In the genomic region with DNA sequence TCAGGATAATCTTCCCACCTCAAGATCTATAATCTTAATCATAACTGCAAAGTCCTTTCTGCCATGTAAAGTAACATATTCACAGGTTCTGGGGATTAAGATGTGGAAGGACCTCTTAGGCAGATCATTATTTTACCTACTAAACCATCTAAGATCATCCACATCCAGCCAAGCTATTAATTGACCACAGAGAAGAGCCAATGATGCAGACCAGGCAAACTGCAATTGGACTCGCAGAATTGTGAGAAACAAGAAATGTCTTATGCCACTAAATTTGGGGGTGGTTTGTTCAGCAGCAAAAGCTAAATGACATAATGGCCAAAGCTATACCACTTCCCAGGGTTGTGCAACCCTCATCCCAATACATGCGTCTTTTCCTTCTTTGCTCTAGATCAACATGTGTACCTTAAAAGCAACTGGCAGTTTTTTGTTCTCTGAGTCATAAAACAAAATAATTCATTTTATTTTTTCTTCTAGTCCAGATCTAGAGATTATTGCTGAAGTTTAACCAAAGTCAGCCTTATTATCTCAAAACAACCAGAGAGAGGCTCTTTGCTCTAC, we compare ENCODE assay signal across 19 cellular contexts.
"Had no signal": no experiment of that assay in that cellular context is flagged by ENCODE, and none has a peak within 500 bp of the region (broad histone marks: within the 10 kb centered on the region; RNA-seq: fewer than 3 reads in every experiment).

No MANE protein-coding gene starts in this region.

- H3K36me3 ChIP-seq: SJCRH30 had no signal

- H3K4me1 ChIP-seq: SJCRH30 had no signal

- H3K9me3 ChIP-seq: SJCRH30 had no signal

- FAIRE-seq: HepG2, K562 had no signal

- H3K27ac ChIP-seq: KMS-11, SJCRH30 had no signal

- H3K27me3 ChIP-seq: SJCRH30 had no signal

- ATAC-seq: HepG2, Right ventricle myocardium inferior, T-cell had no signal

- H3K4me3 ChIP-seq: K562, SJCRH30 had no signal

- H3K9ac ChIP-seq: KMS-11 had no signal

- H3K4me2 ChIP-seq: KMS-11 had no signal

- DNase-seq: Kasumi-1, MM.1S, NCI-H1092 treated with DMSO at 0.1 percent for 48 hours, NCI-H1436, NCI-H187, NCI-H2029 treated with DMSO at 0.1 percent for 48 hours, NCI-H2171 treated with DMSO at 0.1 percent for 48 hours, NCI-H345, NCI-H446 treated with DMSO at 0.1 percent for 48 hours, NCI-H510A treated with DMSO at 0.1 percent for 48 hours, NCI-H526, SHP77 treated with DMSO at 0.1 percent for 48 hours, SJCRH30, SW 1271, T-cell had no signal
